ENCODE assay signal across 9 cellular contexts in the genomic region with DNA sequence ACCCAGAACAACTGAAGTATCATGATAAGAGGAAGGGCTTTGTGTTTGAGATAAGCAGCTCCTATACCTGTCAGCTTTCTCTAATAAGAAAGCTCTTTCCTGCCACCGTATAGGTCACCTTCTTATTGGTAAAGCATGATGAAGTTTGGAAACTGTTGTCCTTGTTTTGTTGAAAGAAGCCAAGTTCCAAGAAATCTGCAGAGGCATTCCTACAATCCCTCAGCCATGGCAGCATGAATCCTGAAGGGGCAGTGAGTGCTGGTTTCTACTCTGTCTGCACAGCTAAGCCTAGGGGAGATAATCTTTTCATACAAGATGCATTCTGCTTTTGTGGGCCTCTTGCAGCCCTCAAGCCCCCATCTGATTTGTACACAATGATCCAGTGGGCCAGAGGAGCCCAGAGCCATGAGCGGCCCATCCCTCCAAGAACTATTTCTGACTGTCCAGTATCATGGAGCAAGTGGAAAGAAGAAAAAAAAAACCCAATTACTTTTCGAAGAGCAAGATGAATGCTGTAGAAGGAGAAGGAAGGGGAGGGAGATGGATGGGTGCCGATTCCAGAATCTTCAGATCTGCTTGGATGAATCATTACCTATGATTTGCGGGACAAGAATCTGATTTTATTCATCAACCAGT. TPM values are rescaled to one million over a fixed set of nuclear protein-coding genes. Genes with fewer than 3 reads are reported as not detected.
DNase-seq lines count a peak whose midpoint lies in the region; ATAC-seq and TF ChIP-seq lines count a peak whose summit lies in the region.
"Had no signal": no experiment of that assay in that cellular context is flagged by ENCODE, and none has a peak within 500 bp of the region (broad histone marks: within the 10 kb centered on the region; RNA-seq: fewer than 3 reads in every experiment).

No MANE protein-coding gene starts in this region.

- H3K4me1 Mint-ChIP-seq in activated T-helper 1 cell treated with anti-CD3 and anti-CD28 coated beads, Interleukin-12 subunit alpha, Interleukin-12 subunit beta, Interleukin-2, Interleukin-4 antibody, amounts not matched to agents 30 ng/mL and 10 ng/mL and 1 ng/mL, durations not matched to agents 14 hours and 24 hours and 36 hours (ENCODE audit: low read depth): peaks cover 21% of the 10 kb centered on the region
- H3K4me1 Mint-ChIP-seq in glutamatergic neuron (ENCODE audit: low read depth, unreplicated experiment): peaks cover 7% of the 10 kb centered on the region

- peaks cover 11% of the 10 kb centered on the region for H3K4me1 ChIP-seq in effector memory CD4-positive, alpha-beta T cell (ENCODE audit: control insufficient read depth, insufficient read depth, low read length, poor library complexity, severe bottlenecking)

- ATAC-seq in HG02981 (IDR thresholded peaks at IDR 0.05; ENCODE audit: unreplicated experiment): no peak
- no peak for ATAC-seq in GM21381 (IDR thresholded peaks at IDR 0.05; ENCODE audit: unreplicated experiment)
- no peak for ATAC-seq in HG03196 (IDR thresholded peaks at IDR 0.05; ENCODE audit: unreplicated experiment)

- no peak overlapping the region for H3K27ac Mint-ChIP-seq in activated T-helper 1 cell treated with anti-CD3 and anti-CD28 coated beads, Interleukin-12 subunit alpha, Interleukin-12 subunit beta, Interleukin-2, Interleukin-4 antibody, amounts not matched to agents 30 ng/mL and 10 ng/mL and 1 ng/mL, durations not matched to agents 14 hours and 24 hours and 36 hours
- H3K27ac Mint-ChIP-seq in glutamatergic neuron (ENCODE audit: unreplicated experiment): no peak overlapping the region

- no peaks in the 10 kb centered on the region for H3K36me3 Mint-ChIP-seq in activated T-helper 1 cell treated with anti-CD3 and anti-CD28 coated beads, Interleukin-12 subunit alpha, Interleukin-12 subunit beta, Interleukin-2, Interleukin-4 antibody, amounts not matched to agents 30 ng/mL and 10 ng/mL and 1 ng/mL, durations not matched to agents 14 hours and 24 hours and 36 hours (ENCODE audit: low read depth)
- no peaks in the 10 kb centered on the region for H3K36me3 Mint-ChIP-seq in glutamatergic neuron (ENCODE audit: unreplicated experiment)

- intact Hi-C loops in activated T-helper 1 cell treated with anti-CD3 and anti-CD28 coated beads, Interleukin-12 subunit alpha, Interleukin-12 subunit beta, Interleukin-2, Interleukin-4 antibody, amounts not matched to agents 30 ng/mL and 10 ng/mL and 1 ng/mL, durations not matched to agents 14 hours and 24 hours and 36 hours (cut with micrococcal nuclease): no loop called here

- H3K36me3 ChIP-seq in effector memory CD4-positive, alpha-beta T cell (ENCODE audit: control insufficient read depth, insufficient read depth, low read length): no peaks in the 10 kb centered on the region

- H3K27me3 ChIP-seq in effector memory CD4-positive, alpha-beta T cell (replicated peaks; ENCODE audit: control insufficient read depth, insufficient read depth, low read length, poor library complexity, severe bottlenecking): peaks cover 6% of the 10 kb centered on the region

- peaks cover 55% of the 10 kb centered on the region for H3K27me3 Mint-ChIP-seq in activated T-helper 1 cell treated with anti-CD3 and anti-CD28 coated beads, Interleukin-12 subunit alpha, Interleukin-12 subunit beta, Interleukin-2, Interleukin-4 antibody, amounts not matched to agents 30 ng/mL and 10 ng/mL and 1 ng/mL, durations not matched to agents 14 hours and 24 hours and 36 hours (ENCODE audit: insufficient read depth)
- H3K27me3 Mint-ChIP-seq in glutamatergic neuron (ENCODE audit: unreplicated experiment): peaks cover 14% of the 10 kb centered on the region

- DNase-seq in EH (ENCODE audit: low read depth): peak; percentile 64
- no peak for DNase-seq in activated T-helper 1 cell treated with anti-CD3 and anti-CD28 coated beads, Interleukin-12 subunit alpha, Interleukin-12 subunit beta, Interleukin-2, Interleukin-4 antibody, amounts not matched to agents 30 ng/mL and 10 ng/mL and 1 ng/mL, durations not matched to agents 14 hours and 24 hours and 36 hours (ENCODE audit: low spot score)
- DNase-seq in glutamatergic neuron: no peak
- DNase-seq in renal cortical epithelial cell (ENCODE audit: low read depth): peak; percentile 53
- no peak for DNase-seq in effector memory CD4-positive, alpha-beta T cell
- DNase-seq: activated effector memory CD4-positive, alpha-beta T cell treated with Interleukin-2 at 50 U/mL for 16 hours had no signal

- H3K4me3 ChIP-seq in effector memory CD4-positive, alpha-beta T cell (ENCODE audit: insufficient read depth, low read depth, low read length, poor library complexity, severe bottlenecking): no peak overlapping the region

- no peaks in the 10 kb centered on the region for H3K9me3 ChIP-seq in effector memory CD4-positive, alpha-beta T cell (ENCODE audit: control insufficient read depth, low read length)

- H3K9me3 Mint-ChIP-seq in activated T-helper 1 cell treated with anti-CD3 and anti-CD28 coated beads, Interleukin-12 subunit alpha, Interleukin-12 subunit beta, Interleukin-2, Interleukin-4 antibody, amounts not matched to agents 30 ng/mL and 10 ng/mL and 1 ng/mL, durations not matched to agents 14 hours and 24 hours and 36 hours: no peaks in the 10 kb centered on the region
- H3K9me3 Mint-ChIP-seq in glutamatergic neuron (ENCODE audit: unreplicated experiment): peaks cover 4% of the 10 kb centered on the region

- H3K27ac ChIP-seq in effector memory CD4-positive, alpha-beta T cell (ENCODE audit: insufficient read depth, low read length, poor library complexity, severe bottlenecking): no peak overlapping the region

- peak; percentile 12 for TF ChIP-seq CTCF in glutamatergic neuron (IDR thresholded peaks at IDR 0.05; ENCODE audit: partially characterized antibody, unreplicated experiment)

- H3K4me3 Mint-ChIP-seq in activated T-helper 1 cell treated with anti-CD3 and anti-CD28 coated beads, Interleukin-12 subunit alpha, Interleukin-12 subunit beta, Interleukin-2, Interleukin-4 antibody, amounts not matched to agents 30 ng/mL and 10 ng/mL and 1 ng/mL, durations not matched to agents 14 hours and 24 hours and 36 hours: peak overlapping the region; percentile 20
- peak overlapping the region; percentile 39 for H3K4me3 Mint-ChIP-seq in glutamatergic neuron (ENCODE audit: unreplicated experiment)

RNA-seq across cellular contexts. Expression of a gene that starts 1.9 kb away (rescaled TPM):
- 2.3 and 3.2 TPM in 2 replicates for total RNA-seq in activated T-helper 1 cell treated with anti-CD3 and anti-CD28 coated beads, Interleukin-12 subunit alpha, Interleukin-12 subunit beta, Interleukin-2, Interleukin-4 antibody, amounts not matched to agents 30 ng/mL and 10 ng/mL and 1 ng/mL, durations not matched to agents 14 hours and 24 hours and 36 hours
- total RNA-seq in glutamatergic neuron (ENCODE audit: unreplicated experiment) (0.83 TPM), renal cortical epithelial cell (2,380 and 2,616 TPM in 2 replicates)

Comparison
In these comparisons a context has a peak if more than half of its experiments do, and no peak if none do; other contexts are left out.
1. DNase-seq: peak in EH (single experiment) and renal cortical epithelial cell (single experiment); none in activated T-helper 1 cell treated with anti-CD3 and anti-CD28 coated beads, Interleukin-12 subunit alpha, Interleukin-12 subunit beta, Interleukin-2, Interleukin-4 antibody, amounts not matched to agents 30 ng/mL and 10 ng/mL and 1 ng/mL, durations not matched to agents 14 hours and 24 hours and 36 hours (single experiment), glutamatergic neuron (single experiment) and effector memory CD4-positive, alpha-beta T cell (0 of 3).
2. RNA of a gene that starts 1.9 kb away (total RNA-seq): 2,380 to 2,616 TPM in renal cortical epithelial cell; 2.3 to 3.2 TPM in activated T-helper 1 cell treated with anti-CD3 and anti-CD28 coated beads, Interleukin-12 subunit alpha, Interleukin-12 subunit beta, Interleukin-2, Interleukin-4 antibody, amounts not matched to agents 30 ng/mL and 10 ng/mL and 1 ng/mL, durations not matched to agents 14 hours and 24 hours and 36 hours and 0.83 TPM in glutamatergic neuron (single experiment); every median in the first group is over 100 times any median in the second.